In genomic region chr1:1374861-1375662, GRCh38 we compare ENCODE assay signal across 1 cellular context.
TF ChIP-seq lines count a peak whose summit lies in the region.

Gene AURKAIP1, minus strand, starts transcription at chr1:1375207. Its CDS starts 451 bp downstream, at chr1:1374756.

TF ChIP-seq in K562, 482 proteins besides CTCF, POLR2A, EP300 and RAD21 (continued from another document and continues in another):
- no peak for TF ChIP-seq CHD4 (IDR thresholded peaks at IDR 0.05; ENCODE audit: insufficient read depth, insufficient replicate concordance, low read depth, low read length, poor library complexity, severe bottlenecking)
- TF ChIP-seq ELF2 (CRISPR knock-in tag; IDR thresholded peaks at IDR 0.05): peak; percentile 97
- TF ChIP-seq ZBTB11 (CRISPR knock-in tag; IDR thresholded peaks at IDR 0.05): peak; percentile 99 to 100 (median 99)
- peak; percentile 35; the same call in 1 of the 2 replicates for TF ChIP-seq RAD51 (IDR thresholded peaks at IDR 0.05; ENCODE audit: borderline replicate concordance, low read depth)
- no peak for TF ChIP-seq ZNF133 (CRISPR knock-in tag; IDR thresholded peaks at IDR 0.05)
- no peak for TF ChIP-seq YBX1 (IDR thresholded peaks at IDR 0.05)
- no peak for TF ChIP-seq ARID3A (IDR thresholded peaks at IDR 0.05; ENCODE audit: borderline replicate concordance, low read depth, low read length)
- peak; percentile 85 for TF ChIP-seq GMEB1 (CRISPR knock-in tag; IDR thresholded peaks at IDR 0.05)
- TF ChIP-seq PHF20 (IDR thresholded peaks at IDR 0.05; ENCODE audit: partially characterized antibody): peak; percentile 96
- 0 out of 2 replicates have a peak, but pooled peaks have one; percentile 56 for TF ChIP-seq ZNF134 (CRISPR knock-in tag; conservative IDR thresholded peaks at IDR 0.05)
- TF ChIP-seq KLF1 (tag; IDR thresholded peaks at IDR 0.05): peak; percentile 92
- no peak for TF ChIP-seq MEIS2 (IDR thresholded peaks at IDR 0.05; ENCODE audit: partially characterized antibody)
- TF ChIP-seq ZNF79 (CRISPR knock-in tag; IDR thresholded peaks at IDR 0.05; ENCODE audit: low read depth): no peak
- no peak for TF ChIP-seq MECOM (CRISPR knock-in tag; IDR thresholded peaks at IDR 0.05)
- no peak for TF ChIP-seq PHTF2 (CRISPR knock-in tag; IDR thresholded peaks at IDR 0.05)
- TF ChIP-seq ZNF77 (CRISPR knock-in tag; IDR thresholded peaks at IDR 0.05): no peak
- peak; percentile 95 for TF ChIP-seq ZFX (CRISPR knock-in tag; IDR thresholded peaks at IDR 0.05)
- peak; percentile 44; the same call in 1 of the 2 replicates for TF ChIP-seq NFATC3 (IDR thresholded peaks at IDR 0.05)
- no peak for TF ChIP-seq ZNF277 (CRISPR knock-in tag; IDR thresholded peaks at IDR 0.05; ENCODE audit: borderline replicate concordance)
- TF ChIP-seq CTCFL (IDR thresholded peaks at IDR 0.05; ENCODE audit: borderline replicate concordance, insufficient read depth, low read depth, low read length, poor library complexity, severe bottlenecking): peak; percentile 92
- peak; percentile 79; the same call in 1 of the 2 replicates for TF ChIP-seq TCF7 (IDR thresholded peaks at IDR 0.05; ENCODE audit: borderline replicate concordance)
- no peak for TF ChIP-seq HOMEZ (CRISPR knock-in tag; IDR thresholded peaks at IDR 0.05)
- TF ChIP-seq ATF2 (CRISPR knock-in tag; IDR thresholded peaks at IDR 0.05): no peak
- no peak for TF ChIP-seq CREB5 (CRISPR knock-in tag; IDR thresholded peaks at IDR 0.05)
- TF ChIP-seq PRDM10 (IDR thresholded peaks at IDR 0.05; ENCODE audit: partially characterized antibody): peak; percentile 93
- peak; percentile 98 for TF ChIP-seq ELF1 (tag; IDR thresholded peaks at IDR 0.05)
- peak; percentile 84 for TF ChIP-seq ZBTB17 (CRISPR knock-in tag; IDR thresholded peaks at IDR 0.05)
- TF ChIP-seq SRSF9 (IDR thresholded peaks at IDR 0.05; ENCODE audit: borderline replicate concordance, low read depth, low read length): no peak
- no peak for TF ChIP-seq ZFP1 (CRISPR knock-in tag; IDR thresholded peaks at IDR 0.05)
- TF ChIP-seq SLC30A9 (CRISPR knock-in tag; IDR thresholded peaks at IDR 0.05): no peak
- peak; percentile 25 for TF ChIP-seq PCBP1 (IDR thresholded peaks at IDR 0.05; ENCODE audit: low read depth, low read length, poor library complexity, severe bottlenecking)
- TF ChIP-seq TFE3 (CRISPR knock-in tag; IDR thresholded peaks at IDR 0.05): no peak
- TF ChIP-seq MCM7 (IDR thresholded peaks at IDR 0.05): no peak
- no peak for TF ChIP-seq HES1 (IDR thresholded peaks at IDR 0.05; ENCODE audit: low read depth)
- TF ChIP-seq MCM5 (IDR thresholded peaks at IDR 0.05; ENCODE audit: low read depth): no peak
